ENCODE assay signal across 24 cellular contexts in the genomic region with DNA sequence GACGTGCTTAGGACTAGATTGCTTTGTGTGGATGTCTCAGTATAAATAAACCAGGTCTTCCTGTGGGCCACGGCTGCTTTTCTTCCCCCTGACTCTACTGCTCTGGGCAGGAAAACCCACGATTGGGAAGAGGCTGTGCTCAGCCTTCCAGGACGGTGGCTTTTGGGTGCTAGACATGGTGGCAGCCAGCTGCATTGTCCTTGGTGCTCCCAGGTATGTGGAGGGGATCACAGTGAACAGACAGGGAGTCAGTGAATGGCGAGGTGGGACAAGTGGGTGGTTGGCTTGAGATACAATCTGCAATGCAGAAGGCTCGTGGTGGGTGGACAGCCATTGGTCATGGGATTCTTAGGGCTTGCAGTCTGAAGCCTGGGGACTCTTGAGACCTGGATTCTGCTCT.
"Had no signal": no experiment of that assay in that cellular context is flagged by ENCODE, and none has a peak within 500 bp of the region (broad histone marks: within the 10 kb centered on the region; RNA-seq: fewer than 3 reads in every experiment).

No MANE protein-coding gene starts in this region.

- H3K36me3 Mint-ChIP-seq: immature natural killer cell; mesothelial cell of epicardium; naive thymus-derived CD8-positive, alpha-beta T cell had no signal

- H3K27ac ChIP-seq: coronary artery, epithelial cell of prostate, foreskin keratinocyte, gastroesophageal sphincter, heart left ventricle, hepatocyte, lower lobe of right lung had no signal

- H3K4me2 ChIP-seq: hepatocyte had no signal

- H3K4me1 ChIP-seq: foreskin keratinocyte, gastroesophageal sphincter, heart left ventricle, lower lobe of right lung had no signal

- H3K4me1 Mint-ChIP-seq: immature natural killer cell; mesothelial cell of epicardium; naive B cell; naive thymus-derived CD8-positive, alpha-beta T cell had no signal

- DNase-seq: dermis blood vessel endothelial cell; dorsolateral prefrontal cortex; effector CD4-positive, alpha-beta T cell; effector memory CD4-positive, alpha-beta T cell; erythroblast; foreskin keratinocyte; heart left ventricle; hypothalamus; immature natural killer cell; islet precursor cell; kidney; kidney glomerular epithelial cell; left colon; left ventricle myocardium superior; lower lobe of right lung; mesenchymal stem cell; mucosa of descending colon; naive B cell; naive thymus-derived CD8-positive, alpha-beta T cell had no signal

- H3K4me3 ChIP-seq: coronary artery, gastroesophageal sphincter, heart left ventricle, hepatocyte, lower lobe of right lung, mucosa of descending colon had no signal

- H3K4me3 Mint-ChIP-seq: immature natural killer cell; mesothelial cell of epicardium; naive B cell; naive thymus-derived CD8-positive, alpha-beta T cell had no signal

- H3K27me3 ChIP-seq: dorsolateral prefrontal cortex, foreskin keratinocyte, gastroesophageal sphincter, hepatocyte had no signal

- H3K9me3 Mint-ChIP-seq: mesothelial cell of epicardium had no signal

- H3K36me3 ChIP-seq: gastroesophageal sphincter, heart left ventricle, lower lobe of right lung had no signal

- H3K27ac Mint-ChIP-seq: immature natural killer cell, mesothelial cell of epicardium, naive B cell had no signal

- H3K9me3 ChIP-seq: lower lobe of right lung, mucosa of descending colon had no signal

- H2AFZ ChIP-seq: hepatocyte had no signal

- H3K79me2 ChIP-seq: hepatocyte had no signal
